ENCODE assay signal across 9 cellular contexts in genomic region chr3:141680620-141681389, GRCh38. TPM values are rescaled to one million over a fixed set of nuclear protein-coding genes. Genes with fewer than 3 reads are reported as not detected.
A peak's percentile ranks its signal among the peaks of the same experiment; 100 is the strongest.
DNase-seq lines count a peak whose midpoint lies in the region; TF ChIP-seq lines count a peak whose summit lies in the region.
"Had no signal": no experiment of that assay in that cellular context is flagged by ENCODE, and none has a peak within 500 bp of the region (broad histone marks: within the 10 kb centered on the region; RNA-seq: fewer than 3 reads in every experiment).

No MANE protein-coding gene starts in this region.

- H3K9me3 Mint-ChIP-seq in CD14-positive monocyte = peaks cover 0 to 6% (median 2%) of the 10 kb centered on the region in 7 donors

- H3K27ac Mint-ChIP-seq in CD14-positive monocyte = peak overlapping the region in 6 of 7 donors; percentile 30 to 89 (median 56)

- no peaks in the 10 kb centered on the region for H3K36me3 Mint-ChIP-seq in CD14-positive monocyte

- H3K4me1 ChIP-seq in SJCRH30 = peaks cover 21% of the 10 kb centered on the region
- peaks cover 9% of the 10 kb centered on the region for H3K4me1 ChIP-seq in effector memory CD4-positive, alpha-beta T cell (ENCODE audit: control insufficient read depth, insufficient read depth, low read length, poor library complexity, severe bottlenecking)

- in situ Hi-C loops in GM13976 (cut with MboI; ENCODE audit: low sequenced_read_pairs, unreplicated experiment) = no loop called here

- no peaks in the 10 kb centered on the region for H3K9me3 ChIP-seq in SJCRH30 (replicated peaks)
- H3K9me3 ChIP-seq in effector memory CD4-positive, alpha-beta T cell (ENCODE audit: control insufficient read depth, low read length) = no peaks in the 10 kb centered on the region

- TF ChIP-seq CTCF in CD14-positive monocyte (IDR thresholded peaks at IDR 0.05) (no peak), GM13976 (IDR thresholded peaks at IDR 0.05; ENCODE audit: borderline replicate concordance, control extremely low read depth, extremely low read depth, insufficient read depth, missing control alignments) (no peak)

- no peaks in the 10 kb centered on the region for H3K36me3 ChIP-seq in SJCRH30
- no peaks in the 10 kb centered on the region for H3K36me3 ChIP-seq in effector memory CD4-positive, alpha-beta T cell (ENCODE audit: control insufficient read depth, insufficient read depth, low read length)

- DNase-seq in CD14-positive monocyte (ENCODE audit: low spot score) (no peak), Kasumi-1 (lab: John Stamatoyannopoulos, UW) (peak; percentile 42 to 44), SJCRH30 (peak; percentile 64 to 78), iPS DF 19.7 (ENCODE audit: low read depth, low spot score) (peak; percentile 45), GM13976 (ENCODE audit: low spot score) (no peak), T-helper 2 cell (no peak)
- DNase-seq in effector memory CD4-positive, alpha-beta T cell = no peak
- no peak for DNase-seq in activated T-cell treated with anti-CD3 and anti-CD28 coated beads, Interleukin-2, amount 50 U/mL, for 1 hour
- DNase-seq: posterior cingulate gyrus had no signal

- H3K4me3 Mint-ChIP-seq in CD14-positive monocyte = no peak overlapping the region

- intact Hi-C loops in CD14-positive monocyte (cut with micrococcal nuclease) = loop anchor here in 1 of 2 donors (10.0 kb wide), 1 partner anchor 54 kb away; the partner anchor contains the start of gene RNF7

- H3K27me3 ChIP-seq in SJCRH30 = no peaks in the 10 kb centered on the region
- no peaks in the 10 kb centered on the region for H3K27me3 ChIP-seq in effector memory CD4-positive, alpha-beta T cell (replicated peaks; ENCODE audit: control insufficient read depth, insufficient read depth, low read length, poor library complexity, severe bottlenecking)

- no peak overlapping the region for H3K4me3 ChIP-seq in SJCRH30
- H3K4me3 ChIP-seq in effector memory CD4-positive, alpha-beta T cell (ENCODE audit: insufficient read depth, low read depth, low read length, poor library complexity, severe bottlenecking) = no peak overlapping the region

- H3K27me3 Mint-ChIP-seq in CD14-positive monocyte (ENCODE audit: low read depth in 3 of 3) = peaks cover 0 to 2% (median 0%) of the 10 kb centered on the region in 3 donors

- peaks cover 73% of the 10 kb centered on the region for H3K4me1 Mint-ChIP-seq in CD14-positive monocyte

- peak overlapping the region; percentile 14; the same call in 1 of the 2 replicates for H3K27ac ChIP-seq in SJCRH30
- no peak overlapping the region for H3K27ac ChIP-seq in effector memory CD4-positive, alpha-beta T cell (ENCODE audit: insufficient read depth, low read length, poor library complexity, severe bottlenecking)

RNA-seq across cellular contexts. Expression of gene RNF7, which starts 57.3 kb away (rescaled TPM):
- 100 to 1,000 TPM; 187 to 206 TPM for polyA plus RNA-seq in CD14-positive monocyte
- total RNA-seq in SJCRH30 (2014; rRNA removed; shearing (Covaris generic)) = 46.6 and 46.9 TPM in 2 replicates

Comparison
In these comparisons a context has a peak if more than half of its experiments do, and no peak if none do; other contexts are left out.
1. DNase-seq: peak in Kasumi-1 (2 of 2), SJCRH30 (2 of 2) and iPS DF 19.7 (single experiment); none in CD14-positive monocyte (single experiment), effector memory CD4-positive, alpha-beta T cell (0 of 3), GM13976 (single experiment), T-helper 2 cell (0 of 5) and activated T-cell treated with anti-CD3 and anti-CD28 coated beads, Interleukin-2, amount 50 U/mL, for 1 hour (single experiment).